In the genomic region with DNA sequence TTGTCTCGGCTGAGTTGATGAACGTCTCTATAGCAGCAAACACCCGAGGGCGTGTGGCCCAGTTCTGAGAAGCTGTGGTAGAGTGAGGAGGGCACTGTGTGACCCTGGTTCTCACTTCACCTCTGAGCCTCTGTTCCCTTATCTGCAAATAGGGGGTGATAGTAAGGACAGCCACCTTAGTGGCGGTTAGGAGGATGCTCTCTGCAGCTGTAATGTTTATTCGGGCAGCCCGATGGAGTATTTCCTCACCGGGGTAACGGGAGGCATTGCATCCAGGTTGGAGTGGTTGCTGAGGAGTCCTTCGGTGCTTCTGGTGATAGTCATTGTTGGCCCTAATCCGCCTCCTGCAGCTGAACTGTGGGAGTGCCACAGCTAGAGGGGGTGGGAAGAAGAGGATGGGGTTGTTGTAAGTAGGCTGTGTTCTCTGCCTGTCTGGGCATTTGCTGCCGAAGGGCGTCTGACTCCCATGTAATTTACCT, we compare ENCODE assay signal across 9 cellular contexts. TPM values are rescaled to one million over a fixed set of nuclear protein-coding genes. Genes with fewer than 3 reads are reported as not detected.
DNase-seq lines count a peak whose midpoint lies in the region; ATAC-seq and TF ChIP-seq lines count a peak whose summit lies in the region.
"Had no signal": no experiment of that assay in that cellular context is flagged by ENCODE, and none has a peak within 500 bp of the region (broad histone marks: within the 10 kb centered on the region; RNA-seq: fewer than 3 reads in every experiment).

No MANE protein-coding gene starts in this region.

- DNase-seq in AG04449 (ENCODE audit: low read depth, low spot score) (no peak), natural killer cell (peak; percentile 62), GF-D8 (lab: John Stamatoyannopoulos, UW) (no peak), NCI-H1092 (lab: John Stamatoyannopoulos, UW) (no peak)
- peak; percentile 65 for DNase-seq in Jurkat, Clone E6-1 (ENCODE audit: low read depth, low spot score)
- peak; percentile 61 for DNase-seq in activated CD8-positive, alpha-beta T cell treated with anti-CD3 and anti-CD28 coated beads for 36 hours

- H3K4me1 Mint-ChIP-seq in activated CD8-positive, alpha-beta T cell treated with anti-CD3 and anti-CD28 coated beads for 36 hours (ENCODE audit: low read depth): peaks cover 91% of the 10 kb centered on the region
- H3K4me1 Mint-ChIP-seq in natural killer cell: peaks cover 68 to 73% of the 10 kb centered on the region in 2 donors

- H3K27ac Mint-ChIP-seq in activated CD8-positive, alpha-beta T cell treated with anti-CD3 and anti-CD28 coated beads for 36 hours: peak overlapping the region; percentile 79
- H3K27ac Mint-ChIP-seq in natural killer cell: peak overlapping the region; percentile 91 to 96

- intact Hi-C loops in activated CD8-positive, alpha-beta T cell treated with anti-CD3 and anti-CD28 coated beads for 36 hours (cut with micrococcal nuclease): loop anchor here (5.0 kb wide), 1 partner anchor 95 kb away; a partner anchor contains a TSS
- intact Hi-C loops in natural killer cell (cut with micrococcal nuclease): loop anchor here (1.0 to 5.0 kb wide), 8 partner anchors 12 to 325 kb away; no protein-coding TSS in a partner anchor

- POLR2A ChIA-PET in AG04449 (lab: Yijun Ruan, JAX): no interaction called here
- POLR2A ChIA-PET in activated CD8-positive, alpha-beta T cell treated with anti-CD3 and anti-CD28 coated beads for 36 hours (lab: Charles Lee): interaction anchor here (0.9 to 5.9 kb wide), 10 partner anchors 10 to 181 kb away, joined by 3 to 59 read pairs (median 6); a partner anchor contains a TSS

- peaks cover 19% of the 10 kb centered on the region for H3K36me3 Mint-ChIP-seq in activated CD8-positive, alpha-beta T cell treated with anti-CD3 and anti-CD28 coated beads for 36 hours (ENCODE audit: low read depth)
- no peaks in the 10 kb centered on the region for H3K36me3 Mint-ChIP-seq in natural killer cell

- no peaks in the 10 kb centered on the region for H3K9me3 Mint-ChIP-seq in activated CD8-positive, alpha-beta T cell treated with anti-CD3 and anti-CD28 coated beads for 36 hours
- H3K9me3 Mint-ChIP-seq in natural killer cell: no peaks in the 10 kb centered on the region
- H3K9me3 Mint-ChIP-seq: dendritic cell treated with granulocyte-macrophage colony-stimulating factor and Interleukin-4, amounts not matched to agents 40 ng/mL and 50 ng/mL, for 4 days had no signal

- ATAC-seq in activated CD8-positive, alpha-beta T cell treated with anti-CD3 and anti-CD28 coated beads for 36 hours: peak; percentile 45
- ATAC-seq in esophagus mucosa: peak; percentile 64
- ATAC-seq in natural killer cell: peak; percentile 65 to 85 (median 82)
- ATAC-seq in GM21526 (IDR thresholded peaks at IDR 0.05; ENCODE audit: low FRiP score, unreplicated experiment): no peak

- no peak overlapping the region for H3K4me3 ChIP-seq in AG04449 (ENCODE audit: low read depth, low read length)
- H3K4me3 ChIP-seq in Jurkat, Clone E6-1 (ENCODE audit: low read length): peak overlapping the region; percentile 6; the same call in 1 of the 2 replicates

- H3K27me3 Mint-ChIP-seq in activated CD8-positive, alpha-beta T cell treated with anti-CD3 and anti-CD28 coated beads for 36 hours: no peaks in the 10 kb centered on the region
- H3K27me3 Mint-ChIP-seq in natural killer cell (ENCODE audit: low read depth in 2 of 2): no peaks in the 10 kb centered on the region
- H3K27me3 Mint-ChIP-seq: dendritic cell treated with granulocyte-macrophage colony-stimulating factor and Interleukin-4, amounts not matched to agents 40 ng/mL and 50 ng/mL, for 4 days had no signal

- CTCF ChIA-PET in AG04449 (lab: Yijun Ruan, JAX): interaction anchor here (1.0 to 3.4 kb wide), 3 partner anchors 10 to 26 kb away, joined by 3 to 11 read pairs (median 3); no protein-coding TSS in a partner anchor
- CTCF ChIA-PET in activated CD8-positive, alpha-beta T cell treated with anti-CD3 and anti-CD28 coated beads for 36 hours (lab: Charles Lee): interaction anchor here (0.9 to 4.4 kb wide), 6 partner anchors 9 to 58 kb away, joined by 3 to 27 read pairs (median 8); no protein-coding TSS in a partner anchor

- peak overlapping the region; percentile 60 for H3K4me3 Mint-ChIP-seq in activated CD8-positive, alpha-beta T cell treated with anti-CD3 and anti-CD28 coated beads for 36 hours
- H3K4me3 Mint-ChIP-seq in natural killer cell: peak overlapping the region; percentile 82

- TF ChIP-seq CTCF in AG04449 (IDR thresholded peaks at IDR 0.05; ENCODE audit: insufficient read depth, low read length, missing control alignments): peak; percentile 27
- TF ChIP-seq CTCF in activated CD8-positive, alpha-beta T cell treated with anti-CD3 and anti-CD28 coated beads for 36 hours (IDR thresholded peaks at IDR 0.05): peak; percentile 54
- peak; percentile 44 for TF ChIP-seq CTCF in natural killer cell (IDR thresholded peaks at IDR 0.05)

RNA-seq across cellular contexts. Expression of a gene that starts 13.9 kb away (rescaled TPM):
- 68.8 TPM for polyA plus RNA-seq in Jurkat, Clone E6-1 (2012; ENCODE audit: insufficient read depth, insufficient read length)
- total RNA-seq in activated CD8-positive, alpha-beta T cell treated with anti-CD3 and anti-CD28 coated beads for 36 hours: 100 to 1,000 TPM; 134 to 141 TPM
- 82.9 TPM for total RNA-seq in esophagus mucosa
- total RNA-seq in natural killer cell: 100 to 1,000 TPM; 249 to 275 (median 274) TPM

Comparison
In these comparisons a context has a peak if more than half of its experiments do, and no peak if none do; other contexts are left out.
1. DNase-seq: peak in Jurkat, Clone E6-1 (single experiment), activated CD8-positive, alpha-beta T cell treated with anti-CD3 and anti-CD28 coated beads for 36 hours (single experiment) and natural killer cell (single experiment); none in AG04449 (single experiment), GF-D8 (single experiment) and NCI-H1092 (single experiment).
2. Peak in every context shown above with its lines, with median percentiles within 50 percentile points of each other: CTCF ChIP-seq.